8 cellular contexts compared by ENCODE assay signal in genomic region chr11:62443390-62444201, GRCh38. TPM values are rescaled to one million over a fixed set of nuclear protein-coding genes. Genes with fewer than 3 reads are reported as not detected.
DNase-seq lines count a peak whose midpoint lies in the region; ATAC-seq and TF ChIP-seq lines count a peak whose summit lies in the region.

No MANE protein-coding gene starts in this region.

- H3K27me3 ChIP-seq in mucosa of stomach (ENCODE audit: control insufficient read depth, insufficient read depth, low read length), result no peaks in the 10 kb centered on the region
- H3K27me3 ChIP-seq in upper lobe of left lung, result no peaks in the 10 kb centered on the region

- H3K9me3 ChIP-seq in mucosa of stomach (ENCODE audit: control insufficient read depth, low read length) (no peaks in the 10 kb centered on the region), upper lobe of left lung (no peaks in the 10 kb centered on the region)

- TF ChIP-seq EP300 in upper lobe of left lung (IDR thresholded peaks at IDR 0.05), result no peak

- TF ChIP-seq POLR2A in upper lobe of left lung (IDR thresholded peaks at IDR 0.05), result no peak

- H3K4me1 ChIP-seq in mucosa of stomach (ENCODE audit: control insufficient read depth, insufficient read depth, low read length), result peaks cover 40% of the 10 kb centered on the region
- H3K4me1 ChIP-seq in upper lobe of left lung, result peaks cover 29 to 39% (median 32%) of the 10 kb centered on the region in 4 donors

- peak overlapping the region; percentile 80 to 87 (median 84) for H3K27ac ChIP-seq in upper lobe of left lung

- WGBS in upper lobe of left lung, 2 donors, result 75 to 88% methylated on average over 15 to 17 of the region's 17 CpGs

- DNase-seq in activated T-cell treated with anti-CD3 and anti-CD28 coated beads, Interleukin-2, amount 50 U/mL, for 72 hours, result no peak
- DNase-seq in activated T-cell treated with anti-CD3 and anti-CD28 coated beads, Interleukin-2, amount 50 U/mL, for 48 hours, result no peak
- DNase-seq in upper lobe of left lung, result peak; percentile 33 to 44
- DNase-seq in GOT3 (lab: John Stamatoyannopoulos, UW), result no peak
- DNase-seq in HPDE6-E6E7 (ENCODE audit: extremely low spot score), result no peak

- H3K4me3 ChIP-seq in mucosa of stomach (ENCODE audit: low read length) (no peak overlapping the region), upper lobe of left lung (peak overlapping the region in 1 of 4 donors; percentile 39)

- H3K36me3 Mint-ChIP-seq in activated T-cell treated with anti-CD3 and anti-CD28 coated beads, Interleukin-2, amount 50 U/mL, for 72 hours (ENCODE audit: insufficient read depth in 2 of 2), result no peaks in the 10 kb centered on the region
- no peaks in the 10 kb centered on the region for H3K36me3 Mint-ChIP-seq in brain

- H3K27me3 Mint-ChIP-seq in activated T-cell treated with anti-CD3 and anti-CD28 coated beads, Interleukin-2, amount 50 U/mL, for 72 hours (ENCODE audit: low read depth), result peaks cover 18% of the 10 kb centered on the region
- H3K27me3 Mint-ChIP-seq in brain, result peaks cover 16% of the 10 kb centered on the region

- peak overlapping the region; percentile 70 to 89 for H3K4me3 Mint-ChIP-seq in activated T-cell treated with anti-CD3 and anti-CD28 coated beads, Interleukin-2, amount 50 U/mL, for 72 hours
- peak overlapping the region in 3 of 5 experiments; percentile 22 to 62 (median 32) for H3K4me3 Mint-ChIP-seq in brain

- peak overlapping the region; percentile 62 for H3K9ac ChIP-seq in mucosa of stomach (ENCODE audit: low read length)

- no peaks in the 10 kb centered on the region for H3K9me3 Mint-ChIP-seq in activated T-cell treated with anti-CD3 and anti-CD28 coated beads, Interleukin-2, amount 50 U/mL, for 72 hours
- no peaks in the 10 kb centered on the region for H3K9me3 Mint-ChIP-seq in brain

- no peak overlapping the region for H3K27ac Mint-ChIP-seq in activated T-cell treated with anti-CD3 and anti-CD28 coated beads, Interleukin-2, amount 50 U/mL, for 72 hours
- peak overlapping the region; percentile 88 to 97 (median 95) for H3K27ac Mint-ChIP-seq in brain

- H3K36me3 ChIP-seq in mucosa of stomach (ENCODE audit: control insufficient read depth, insufficient read depth, low read length) (no peaks in the 10 kb centered on the region), upper lobe of left lung (no peaks in the 10 kb centered on the region)

- peaks cover 23% of the 10 kb centered on the region for H3K4me1 Mint-ChIP-seq in activated T-cell treated with anti-CD3 and anti-CD28 coated beads, Interleukin-2, amount 50 U/mL, for 72 hours (ENCODE audit: low read depth)
- peaks cover 31% of the 10 kb centered on the region for H3K4me1 Mint-ChIP-seq in brain

- TF ChIP-seq CTCF in brain (conservative IDR thresholded peaks at IDR 0.05), result no peak
- TF ChIP-seq CTCF in upper lobe of left lung (IDR thresholded peaks at IDR 0.05), result no peak

- no peak for ATAC-seq in activated T-cell treated with anti-CD3 and anti-CD28 coated beads, Interleukin-2, amount 50 U/mL, for 72 hours (replicated peaks in 1 of 2)
- ATAC-seq in upper lobe of left lung (ENCODE audit: low FRiP score in 2 of 2), result peak; percentile 54 to 81
- no peak for ATAC-seq in GM18867 (IDR thresholded peaks at IDR 0.05; ENCODE audit: unreplicated experiment)

RNA-seq across cellular contexts. Expression of gene SCGB1A1, which starts 24.8 kb away (rescaled TPM):
- not detected for total RNA-seq in activated T-cell treated with anti-CD3 and anti-CD28 coated beads, Interleukin-2, amount 50 U/mL, for 72 hours
- polyA plus RNA-seq in brain (ENCODE audit: insufficient read depth, low read depth, low replicate concordance), result 24.1 TPM
- total RNA-seq in upper lobe of left lung, result 1,000 to 10,000 TPM in 4 of 6 donors, 100 to 1,000 TPM in 1, 10 to 100 TPM in 1; 85.4 to 2,572 (median 1,269) TPM

Comparison
In these comparisons a context has a peak if more than half of its experiments do, and no peak if none do; other contexts are left out.
1. ATAC-seq: peak in upper lobe of left lung (2 of 2); none in activated T-cell treated with anti-CD3 and anti-CD28 coated beads, Interleukin-2, amount 50 U/mL, for 72 hours (0 of 2) and GM18867 (single experiment).
2. DNase-seq: peak in upper lobe of left lung (2 of 2); none in activated T-cell treated with anti-CD3 and anti-CD28 coated beads, Interleukin-2, amount 50 U/mL, for 72 hours (0 of 2), activated T-cell treated with anti-CD3 and anti-CD28 coated beads, Interleukin-2, amount 50 U/mL, for 48 hours (0 of 2), GOT3 (single experiment) and HPDE6-E6E7 (single experiment).
3. RNA of gene SCGB1A1, which starts 24.8 kb away (total RNA-seq): 85.4 to 2,572 TPM in upper lobe of left lung; not detected in activated T-cell treated with anti-CD3 and anti-CD28 coated beads, Interleukin-2, amount 50 U/mL, for 72 hours; every median in the first group is over 10 times any median in the second.